ENCODE assay signal across 9 cellular contexts in genomic region chr7:107725138-107725740, GRCh38. TPM values are rescaled to one million over a fixed set of nuclear protein-coding genes. Genes with fewer than 3 reads are reported as not detected.
DNase-seq lines count a peak whose midpoint lies in the region; ATAC-seq and TF ChIP-seq lines count a peak whose summit lies in the region.
"Had no signal": no experiment of that assay in that cellular context is flagged by ENCODE, and none has a peak within 500 bp of the region (broad histone marks: within the 10 kb centered on the region; RNA-seq: fewer than 3 reads in every experiment).

No MANE protein-coding gene starts in this region.

- no peak overlapping the region for H3K27ac Mint-ChIP-seq in MCF 10A (ENCODE audit: low read depth, unreplicated experiment)

- peak; percentile 57 for DNase-seq in NCI-H2227 (lab: John Stamatoyannopoulos, UW; ENCODE audit: unreplicated experiment)
- no peak for DNase-seq in NCI-H2227 treated with DMSO at 0.1 percent for 48 hours (lab: John Stamatoyannopoulos, UW)
- DNase-seq in LHCN-M2 (ENCODE audit: low read depth) = peak; percentile 57
- peak; percentile 71 for DNase-seq in SK-N-SH
- peak; percentile 78 for DNase-seq in MCF 10A (ENCODE audit: unreplicated experiment)
- no peak for DNase-seq in left lobe of liver (ENCODE audit: low spot score)
- peak; percentile 16 to 30 (median 30) for DNase-seq in stimulated activated CD4-positive, alpha-beta T cell treated with anti-CD3 and anti-CD28 coated beads, TNF-alpha, amount 100 ng/mL, for 24 hours (ENCODE audit: low read depth in 3 of 3)

- H3K4me2 ChIP-seq in SK-N-SH = no peak overlapping the region
- H3K4me2 ChIP-seq: BLaER1 treated with 17β-estradiol and CSF1 and Interleukin-3, amounts not matched to agents 10 nM and 100 nM had no signal

- no peaks in the 10 kb centered on the region for H3F3A ChIP-seq in SK-N-SH (replicated peaks; ENCODE audit: insufficient read depth)

- no peaks in the 10 kb centered on the region for H4K20me1 ChIP-seq in SK-N-SH (ENCODE audit: insufficient read depth)
- H4K20me1 ChIP-seq: BLaER1 treated with 17β-estradiol and CSF1 and Interleukin-3, amounts not matched to agents 10 nM and 100 nM had no signal

- TF ChIP-seq CTCF in SK-N-SH (IDR thresholded peaks at IDR 0.05) = peak; percentile 97
- TF ChIP-seq CTCF in MCF 10A (IDR thresholded peaks at IDR 0.05; ENCODE audit: unreplicated experiment) = peak; percentile 60

- no peaks in the 10 kb centered on the region for H3K9me3 Mint-ChIP-seq in MCF 10A (ENCODE audit: unreplicated experiment)

- H3K27me3 Mint-ChIP-seq in MCF 10A (ENCODE audit: insufficient read depth, unreplicated experiment) = peaks cover 23% of the 10 kb centered on the region

- CTCF ChIA-PET in SK-N-SH (lab: Yijun Ruan, JAX) (interaction anchor here (0.6 to 8.0 kb wide), 26 partner anchors 12 to 766 kb away, joined by 3 to 92 read pairs (median 4); partner anchors contain the start of genes CBLL1 and SLC26A4), MCF 10A (lab: Yijun Ruan, JAX) (interaction anchor here (0.7 to 7.9 kb wide), 17 partner anchors 12 to 421 kb away, joined by 3 to 95 read pairs (median 3); no protein-coding TSS in a partner anchor)

- peak; percentile 82 for ATAC-seq in left lobe of liver
- no peak for ATAC-seq in GM18873 (IDR thresholded peaks at IDR 0.05; ENCODE audit: low FRiP score, unreplicated experiment)

- no peak overlapping the region for H3K27ac ChIP-seq in SK-N-SH (ENCODE audit: low read depth in 2 of 2, low read length in 1 of 2)
- H3K27ac ChIP-seq: BLaER1 treated with 17β-estradiol and CSF1 and Interleukin-3, amounts not matched to agents 10 nM and 100 nM had no signal

- H3K27me3 ChIP-seq in SK-N-SH (ENCODE audit: insufficient read depth) = no peaks in the 10 kb centered on the region
- H3K27me3 ChIP-seq: BLaER1 treated with 17β-estradiol and CSF1 and Interleukin-3, amounts not matched to agents 10 nM and 100 nM had no signal

- no peaks in the 10 kb centered on the region for H3K4me1 Mint-ChIP-seq in MCF 10A (ENCODE audit: insufficient read depth, unreplicated experiment)

- no peak overlapping the region for H3K9ac ChIP-seq in SK-N-SH
- H3K9ac ChIP-seq: BLaER1 treated with 17β-estradiol and CSF1 and Interleukin-3, amounts not matched to agents 10 nM and 100 nM had no signal

- intact Hi-C loops in MCF 10A (cut with micrococcal nuclease) = loop anchor here (1.0 to 2.0 kb wide), 6 partner anchors 130 to 578 kb away; partner anchors contain the start of gene BCAP29

- no peaks in the 10 kb centered on the region for H3K4me1 ChIP-seq in SK-N-SH (ENCODE audit: control insufficient read depth in 1 of 2, insufficient read depth in 2 of 2, low read depth in 1 of 2, low read length in 1 of 2)
- H3K4me1 ChIP-seq: BLaER1 treated with 17β-estradiol and CSF1 and Interleukin-3, amounts not matched to agents 10 nM and 100 nM had no signal

- no peak overlapping the region for H2AFZ ChIP-seq in SK-N-SH (ENCODE audit: low read depth)

- BruUV-seq in MCF 10A (replicated peaks; lab: Mats Ljungman, UMichigan) = no TSS peak

- no peaks in the 10 kb centered on the region for H3K9me2 ChIP-seq in SK-N-SH

- no peaks in the 10 kb centered on the region for H3K9me3 ChIP-seq in SK-N-SH
- H3K9me3 ChIP-seq: BLaER1 treated with 17β-estradiol and CSF1 and Interleukin-3, amounts not matched to agents 10 nM and 100 nM had no signal

- H3K79me2 ChIP-seq in SK-N-SH (ENCODE audit: insufficient read depth) = no peaks in the 10 kb centered on the region

- WGBS in SK-N-SH (ENCODE audit: low lambda C conversion rate) = 9% methylated on average over 4 of the region's 4 CpGs

- peak; percentile 94 for TF ChIP-seq RAD21 in SK-N-SH (IDR thresholded peaks at IDR 0.05; ENCODE audit: low read length)

- H3K36me3 ChIP-seq in SK-N-SH (replicated peaks in 1 of 2; ENCODE audit: control insufficient read depth in 1 of 2, insufficient read depth in 2 of 2, low read length in 1 of 2) = no peaks in the 10 kb centered on the region
- H3K36me3 ChIP-seq: BLaER1 treated with 17β-estradiol and CSF1 and Interleukin-3, amounts not matched to agents 10 nM and 100 nM had no signal

- H3K36me3 Mint-ChIP-seq in MCF 10A (ENCODE audit: insufficient read depth, unreplicated experiment) = no peaks in the 10 kb centered on the region

- TF ChIP-seq EP300 in SK-N-SH (IDR thresholded peaks at IDR 0.05; ENCODE audit: borderline replicate concordance in 1 of 2, low read depth in 1 of 2, low read length in 1 of 2) = no peak

- no peak overlapping the region for H3K4me3 Mint-ChIP-seq in MCF 10A (ENCODE audit: unreplicated experiment)

- no peak overlapping the region for H3K4me3 ChIP-seq in SK-N-SH (ENCODE audit: low read depth in 2 of 2, low read length in 1 of 2)
- H3K4me3 ChIP-seq: BLaER1 treated with 17β-estradiol and CSF1 and Interleukin-3, amounts not matched to agents 10 nM and 100 nM had no signal

- POLR2A ChIA-PET in SK-N-SH (lab: Yijun Ruan, JAX) = no interaction called here
- POLR2A ChIA-PET in MCF 10A (lab: Yijun Ruan, JAX) = interaction anchor here (1.0 kb wide), 1 partner anchor 18 kb away, joined by 3 read pairs; no protein-coding TSS in a partner anchor

TF ChIP-seq in SK-N-SH, 30 proteins besides CTCF, POLR2A, EP300 and RAD21:
- TF ChIP-seq TEAD4 (IDR thresholded peaks at IDR 0.05; ENCODE audit: borderline replicate concordance, insufficient read depth) (no peak), SMC3 (IDR thresholded peaks at IDR 0.05; ENCODE audit: low read depth, low read length) (peak; percentile 93), NFIC (IDR thresholded peaks at IDR 0.05; ENCODE audit: borderline replicate concordance) (no peak), RFX5 (IDR thresholded peaks at IDR 0.05; ENCODE audit: low read length) (no peak), RCOR1 (IDR thresholded peaks at IDR 0.05; ENCODE audit: low read length) (no peak), PBX3 (IDR thresholded peaks at IDR 0.05) (peak; percentile 43; the same call in 1 of the 2 replicates), MXI1 (IDR thresholded peaks at IDR 0.05; ENCODE audit: low read depth, low read length) (0 out of 2 replicates have a peak, but pooled peaks have one; percentile 18)

RNA-seq across cellular contexts. Expression of gene CBLL1, which starts 18.7 kb away (rescaled TPM):
- total RNA-seq in LHCN-M2 (2014; rRNA removed) (37.6 and 42.8 TPM in 2 replicates), MCF 10A (2022) (34.5 and 39.7 TPM in 2 replicates), left lobe of liver (6.9 TPM)
- 16.4 TPM for polyA plus RNA-seq in LHCN-M2 (2012)
- polyA plus RNA-seq in SK-N-SH (2012; rRNA removed) = 26.0 and 28.8 TPM in 2 replicates
- polyA plus RNA-seq in SK-N-SH (2012; cell fraction: cytosol; rRNA removed) = 28.1 and 30.1 TPM in 2 replicates
- polyA plus RNA-seq in SK-N-SH (2012; cell fraction: nucleus; rRNA removed) = 16.4 and 37.6 TPM in 2 replicates

Comparison
In these comparisons a context has a peak if more than half of its experiments do, and no peak if none do; other contexts are left out.
1. DNase-seq: peak in NCI-H2227 (single experiment), LHCN-M2 (single experiment), SK-N-SH (single experiment), MCF 10A (single experiment) and stimulated activated CD4-positive, alpha-beta T cell treated with anti-CD3 and anti-CD28 coated beads, TNF-alpha, amount 100 ng/mL, for 24 hours (3 of 3); none in NCI-H2227 treated with DMSO at 0.1 percent for 48 hours (single experiment) and left lobe of liver (single experiment).